Comparison of ENCODE assay signal across 14 cellular contexts in genomic region chr3:117252208-117252607, GRCh38.
DNase-seq lines count a peak whose midpoint lies in the region; ATAC-seq, FAIRE-seq and TF ChIP-seq lines count a peak whose summit lies in the region.
"Had no signal": no experiment of that assay in that cellular context is flagged by ENCODE, and none has a peak within 500 bp of the region (broad histone marks: within the 10 kb centered on the region; RNA-seq: fewer than 3 reads in every experiment).

No MANE protein-coding gene starts in this region.

- CTCF ChIA-PET in activated CD8-positive, alpha-beta memory T cell treated with anti-CD3 and anti-CD28 coated beads, Interleukin-2, amount 10 ng/mL, durations not matched to agents 7 days and 5 days (lab: Charles Lee) = no interaction called here

- peak overlapping the region; percentile 19 for H3K27ac ChIP-seq in epithelial cell of prostate
- no peak overlapping the region for H3K27ac ChIP-seq in colonic mucosa
- H3K27ac ChIP-seq: heart right ventricle had no signal

- no peaks in the 10 kb centered on the region for H3K36me3 Mint-ChIP-seq in activated CD8-positive, alpha-beta memory T cell treated with anti-CD3 and anti-CD28 coated beads, Interleukin-2, amount 10 ng/mL, durations not matched to agents 7 days and 5 days

- DNase-seq in NCI-H460 (ENCODE audit: extremely low read depth, low read depth) (peak; percentile 13), epithelial cell of prostate (ENCODE audit: low read depth, low spot score) (peak; percentile 12), pulmonary artery endothelial cell (ENCODE audit: low read depth, low spot score) (peak; percentile 60), colonic mucosa (no peak), GM12892 (ENCODE audit: insufficient read length) (no peak)
- DNase-seq in activated CD8-positive, alpha-beta memory T cell treated with anti-CD3 and anti-CD28 coated beads, Interleukin-2, amount 10 ng/mL, durations not matched to agents 7 days and 5 days = no peak
- DNase-seq: BE2C, heart right ventricle, left cardiac atrium, NCI-H1092 treated with DMSO at 0.1 percent for 48 hours, substantia nigra had no signal

- H3K9me3 ChIP-seq in colonic mucosa = no peaks in the 10 kb centered on the region
- H3K9me3 ChIP-seq: BE2C, heart right ventricle had no signal

- FAIRE-seq in GM12892 (lab: Jason Lieb, UNC) = no peak

- H3K4me3 ChIP-seq in colonic mucosa = no peak overlapping the region
- H3K4me3 ChIP-seq: heart right ventricle had no signal

- no peak overlapping the region for H3K9ac ChIP-seq in colonic mucosa (ENCODE audit: low read depth in 2 of 2, low read length in 2 of 2)

- no peak overlapping the region for H3K4me3 Mint-ChIP-seq in activated CD8-positive, alpha-beta memory T cell treated with anti-CD3 and anti-CD28 coated beads, Interleukin-2, amount 10 ng/mL, durations not matched to agents 7 days and 5 days
- H3K4me3 Mint-ChIP-seq: central memory CD8-positive, alpha-beta T cell had no signal

- peak; percentile 67 for ATAC-seq in GM18868 (IDR thresholded peaks at IDR 0.05; ENCODE audit: unreplicated experiment)
- ATAC-seq in activated CD8-positive, alpha-beta memory T cell treated with anti-CD3 and anti-CD28 coated beads, Interleukin-2, amount 10 ng/mL, durations not matched to agents 7 days and 5 days = no peak
- ATAC-seq in GM21423 (IDR thresholded peaks at IDR 0.05; ENCODE audit: unreplicated experiment) = no peak
- ATAC-seq: heart right ventricle, left cardiac atrium had no signal

- H3K4me1 ChIP-seq in colonic mucosa = no peaks in the 10 kb centered on the region
- H3K4me1 ChIP-seq: heart right ventricle had no signal

- H3K27ac Mint-ChIP-seq in activated CD8-positive, alpha-beta memory T cell treated with anti-CD3 and anti-CD28 coated beads, Interleukin-2, amount 10 ng/mL, durations not matched to agents 7 days and 5 days = no peak overlapping the region

- no peaks in the 10 kb centered on the region for H3K27me3 Mint-ChIP-seq in activated CD8-positive, alpha-beta memory T cell treated with anti-CD3 and anti-CD28 coated beads, Interleukin-2, amount 10 ng/mL, durations not matched to agents 7 days and 5 days
- H3K27me3 Mint-ChIP-seq: central memory CD8-positive, alpha-beta T cell had no signal

- no peaks in the 10 kb centered on the region for H3K4me1 Mint-ChIP-seq in activated CD8-positive, alpha-beta memory T cell treated with anti-CD3 and anti-CD28 coated beads, Interleukin-2, amount 10 ng/mL, durations not matched to agents 7 days and 5 days
- H3K4me1 Mint-ChIP-seq: central memory CD8-positive, alpha-beta T cell had no signal

- H3K27me3 ChIP-seq in colonic mucosa = no peaks in the 10 kb centered on the region
- H3K27me3 ChIP-seq: BE2C had no signal

- intact Hi-C loops in colonic mucosa (cut with DNase I) = no loop called here

- no peak for TF ChIP-seq CTCF in colonic mucosa (IDR thresholded peaks at IDR 0.05)

- H3K36me3 ChIP-seq in colonic mucosa = no peaks in the 10 kb centered on the region
- H3K36me3 ChIP-seq: BE2C, heart right ventricle had no signal

- H3K9me3 Mint-ChIP-seq in activated CD8-positive, alpha-beta memory T cell treated with anti-CD3 and anti-CD28 coated beads, Interleukin-2, amount 10 ng/mL, durations not matched to agents 7 days and 5 days (ENCODE audit: low read depth) = peaks cover 10% of the 10 kb centered on the region

- no peak for TF ChIP-seq POLR2A in GM12892 (IDR thresholded peaks at IDR 0.05; ENCODE audit: low read depth, low read length)

Comparison
In these comparisons a context has a peak if more than half of its experiments do, and no peak if none do; other contexts are left out.
1. DNase-seq: peak in NCI-H460 (single experiment), epithelial cell of prostate (single experiment) and pulmonary artery endothelial cell (single experiment); none in colonic mucosa (single experiment), GM12892 (single experiment) and activated CD8-positive, alpha-beta memory T cell treated with anti-CD3 and anti-CD28 coated beads, Interleukin-2, amount 10 ng/mL, durations not matched to agents 7 days and 5 days (single experiment).